13 cellular contexts compared by ENCODE assay signal in genomic region chr17:57099165-57099564, GRCh38. TPM values are rescaled to one million over a fixed set of nuclear protein-coding genes. Genes with fewer than 3 reads are reported as not detected.
A peak's percentile ranks its signal among the peaks of the same experiment; 100 is the strongest.
DNase-seq lines count a peak whose midpoint lies in the region; ATAC-seq, FAIRE-seq and TF ChIP-seq lines count a peak whose summit lies in the region.
"Had no signal": no experiment of that assay in that cellular context is flagged by ENCODE, and none has a peak within 500 bp of the region (broad histone marks: within the 10 kb centered on the region; RNA-seq: fewer than 3 reads in every experiment).

No MANE protein-coding gene starts in this region.

- no peak for TF ChIP-seq CTCF in ascending aorta (IDR thresholded peaks at IDR 0.05)
- TF ChIP-seq CTCF in CD14-positive monocyte (IDR thresholded peaks at IDR 0.05), result no peak

- peaks cover 19 to 65% of the 10 kb centered on the region in 2 donors for H3K4me1 ChIP-seq in ascending aorta
- peaks cover 8 to 14% of the 10 kb centered on the region in 2 donors for H3K4me1 ChIP-seq in small intestine (ENCODE audit: control insufficient read depth in 2 of 2, insufficient read depth in 1 of 2, low read depth in 1 of 2, low read length in 1 of 2)

- peak overlapping the region; percentile 74 to 98 for H3K27ac ChIP-seq in ascending aorta
- peak overlapping the region; percentile 49 to 64 for H3K27ac ChIP-seq in small intestine (ENCODE audit: low read depth in 1 of 2, low read length in 1 of 2)

- H3K36me3 ChIP-seq in ascending aorta (no peaks in the 10 kb centered on the region), small intestine (ENCODE audit: control insufficient read depth in 2 of 2, insufficient read depth in 2 of 2, low read length in 2 of 2) (no peaks in the 10 kb centered on the region)
- H3K36me3 ChIP-seq: Peyer's patch, tibial nerve had no signal

- H3K4me3 Mint-ChIP-seq in CD14-positive monocyte, result no peak overlapping the region
- H3K4me3 Mint-ChIP-seq: activated CD4-positive, alpha-beta T cell treated with anti-CD3 and anti-CD28 coated beads, Interleukin-2, amount 10 ng/mL, durations not matched to agents 7 days and 5 days; mesothelial cell of epicardium had no signal

- peaks cover 20% of the 10 kb centered on the region for H3K4me1 Mint-ChIP-seq in CD14-positive monocyte

- H3K4me3 ChIP-seq in ascending aorta (no peak overlapping the region), small intestine (ENCODE audit: low read depth in 1 of 2, low read length in 2 of 2) (no peak overlapping the region)
- H3K4me3 ChIP-seq: Peyer's patch, tibial nerve had no signal

- no peaks in the 10 kb centered on the region for H3K9me3 ChIP-seq in ascending aorta
- H3K9me3 ChIP-seq in small intestine (ENCODE audit: control insufficient read depth, low read depth), result no peaks in the 10 kb centered on the region
- H3K9me3 ChIP-seq: Peyer's patch, tibial nerve had no signal

- intact Hi-C loops in ascending aorta (cut with DNase I), result no loop called here
- intact Hi-C loops in CD14-positive monocyte (cut with micrococcal nuclease), result no loop called here

- peak; percentile 78 for ATAC-seq in GM19351 (IDR thresholded peaks at IDR 0.05; ENCODE audit: unreplicated experiment)
- ATAC-seq in HG02610 (IDR thresholded peaks at IDR 0.05; ENCODE audit: unreplicated experiment), result peak; percentile 73
- ATAC-seq in HG02759 (IDR thresholded peaks at IDR 0.05; ENCODE audit: unreplicated experiment), result no peak

- H3K27me3 ChIP-seq in ascending aorta, result no peaks in the 10 kb centered on the region
- H3K27me3 ChIP-seq in small intestine (ENCODE audit: control insufficient read depth in 2 of 2, insufficient read depth in 2 of 2, low read length in 2 of 2), result no peaks in the 10 kb centered on the region
- H3K27me3 ChIP-seq: Peyer's patch, tibial nerve had no signal

- no peaks in the 10 kb centered on the region for H3K27me3 Mint-ChIP-seq in CD14-positive monocyte (ENCODE audit: low read depth in 3 of 3)
- H3K27me3 Mint-ChIP-seq: activated CD4-positive, alpha-beta T cell treated with anti-CD3 and anti-CD28 coated beads, Interleukin-2, amount 10 ng/mL, durations not matched to agents 7 days and 5 days had no signal

- 20 to 63% (median 38%) methylated on average over 3 of the region's 3 CpGs for WGBS in small intestine, 3 donors

- H3K36me3 Mint-ChIP-seq in CD14-positive monocyte, result peaks cover 2 to 11% of the 10 kb centered on the region in 2 donors
- H3K36me3 Mint-ChIP-seq: mesothelial cell of epicardium had no signal

- no peaks in the 10 kb centered on the region for H3K9me3 Mint-ChIP-seq in CD14-positive monocyte
- H3K9me3 Mint-ChIP-seq: activated CD4-positive, alpha-beta T cell treated with anti-CD3 and anti-CD28 coated beads, Interleukin-2, amount 10 ng/mL, durations not matched to agents 7 days and 5 days; mesothelial cell of epicardium had no signal

- peak overlapping the region in 1 of 7 donors; percentile 67 for H3K27ac Mint-ChIP-seq in CD14-positive monocyte
- H3K27ac Mint-ChIP-seq: activated CD4-positive, alpha-beta T cell treated with anti-CD3 and anti-CD28 coated beads, Interleukin-2, amount 10 ng/mL, durations not matched to agents 7 days and 5 days had no signal

- DNase-seq in ascending aorta (ENCODE audit: low spot score in 2 of 2) (no peak), small intestine (peak; percentile 46), DMS153 treated with DMSO at 0.1 percent for 48 hours (lab: John Stamatoyannopoulos, UW; ENCODE audit: unreplicated experiment) (no peak), CD14-positive monocyte (ENCODE audit: low spot score) (no peak), NCI-H345 (lab: John Stamatoyannopoulos, UW) (no peak)
- DNase-seq: activated CD4-positive, alpha-beta T cell treated with anti-CD3 and anti-CD28 coated beads, Interleukin-2, amount 10 ng/mL, durations not matched to agents 7 days and 5 days; Peyer's patch had no signal

- FAIRE-seq in small intestine (lab: Jason Lieb, UNC), result no peak
- FAIRE-seq: H54 had no signal

RNA-seq across cellular contexts. Expression of gene AKAP1, which starts 14.1 kb away (rescaled TPM):
- 127 TPM for total RNA-seq in ascending aorta
- polyA plus RNA-seq in small intestine (10 to 100 TPM; 28.9 to 68.6 (median 42.3) TPM), CD14-positive monocyte (1 to 10 TPM; 5.6 to 6.8 TPM)
